ENCODE assay signal across 8 cellular contexts in genomic region chr1:54887665-54888071, GRCh38. TPM values are rescaled to one million over a fixed set of nuclear protein-coding genes. Genes with fewer than 3 reads are reported as not detected.
DNase-seq lines count a peak whose midpoint lies in the region; ATAC-seq and TF ChIP-seq lines count a peak whose summit lies in the region.

No MANE protein-coding gene starts in this region.

- H3K4me3 Mint-ChIP-seq in activated CD4-positive, alpha-beta T cell treated with anti-CD3 and anti-CD28 coated beads for 36 hours, result peak overlapping the region; percentile 89

- peaks cover 9% of the 10 kb centered on the region for H3K27me3 Mint-ChIP-seq in activated CD4-positive, alpha-beta T cell treated with anti-CD3 and anti-CD28 coated beads for 36 hours

- peak; percentile 15 for DNase-seq in activated CD4-positive, alpha-beta T cell treated with anti-CD3 and anti-CD28 coated beads for 36 hours
- DNase-seq in activated CD4-positive, alpha-beta T cell treated with anti-CD3 and anti-CD28 coated beads for 4 hours, result no peak
- DNase-seq in NOMO-1 treated with DMSO at 0.1 percent for 48 hours (lab: John Stamatoyannopoulos, UW; ENCODE audit: unreplicated experiment) (peak; percentile 30), medulla oblongata (ENCODE audit: extremely low spot score) (peak; percentile 63), transverse colon (no peak), activated gamma-delta T cell (lab: John Stamatoyannopoulos, UW) (no peak)

- peaks cover 0 to 24% (median 14%) of the 10 kb centered on the region in 4 donors for H3K4me1 ChIP-seq in transverse colon

- intact Hi-C loops in activated CD4-positive, alpha-beta T cell treated with anti-CD3 and anti-CD28 coated beads for 36 hours (cut with DNase I, micrococcal nuclease), result loop anchor here in 1 of 2 experiments (1.0 to 10.0 kb wide), 6 partner anchors 89 to 997 kb away; partner anchors contain the start of genes PARS2, TCEANC2, TMEM59 and TTC4
- intact Hi-C loops in transverse colon (cut with DNase I; ENCODE audit: low total_unique reads), result no loop called here

- no peak for TF ChIP-seq POLR2A in transverse colon (IDR thresholded peaks at IDR 0.05)

- TF ChIP-seq EP300 in transverse colon (IDR thresholded peaks at IDR 0.05; ENCODE audit: low read depth), result no peak

- WGBS in transverse colon (ENCODE audit: low coverage in 1 of 2), 2 donors, result 40% methylated on average over 8 of the region's 8 CpGs; no CpG with 5 or more reads in 1 of the 2 donors

- in situ Hi-C loops in transverse colon (cut with MboI; ENCODE audit: low pct_ligation_motif_present in 1 of 4, low pct_unique_long_range_greater_than_20kb in 1 of 4, low sequenced_read_pairs in 3 of 4), result no loop called here

- CTCF ChIA-PET in activated CD4-positive, alpha-beta T cell treated with anti-CD3 and anti-CD28 coated beads for 36 hours (lab: Charles Lee), result interaction anchor here (3.2 kb wide), 1 partner anchor 57 kb away, joined by 11 read pairs; no protein-coding TSS in a partner anchor

- peak overlapping the region; percentile 80 for H3K27ac ChIP-seq in cingulate gyrus (ENCODE audit: low read depth, low read length)
- peak overlapping the region; percentile 58 to 85 (median 78) for H3K27ac ChIP-seq in transverse colon

- TF ChIP-seq CTCF in transverse colon (IDR thresholded peaks at IDR 0.05), result no peak

- H3K27me3 ChIP-seq in transverse colon, result no peaks in the 10 kb centered on the region

- ATAC-seq in activated CD4-positive, alpha-beta T cell treated with anti-CD3 and anti-CD28 coated beads for 36 hours, result no peak
- ATAC-seq in GM21360 (IDR thresholded peaks at IDR 0.05; ENCODE audit: unreplicated experiment), result no peak

- H3K4me3 ChIP-seq in transverse colon, result peak overlapping the region in 3 of 4 donors; percentile 48 to 68 (median 63)

- no peaks in the 10 kb centered on the region for H3K9me3 ChIP-seq in transverse colon

- no peaks in the 10 kb centered on the region for H3K9me3 Mint-ChIP-seq in activated CD4-positive, alpha-beta T cell treated with anti-CD3 and anti-CD28 coated beads for 36 hours (ENCODE audit: low read depth)

- H3K27ac Mint-ChIP-seq in activated CD4-positive, alpha-beta T cell treated with anti-CD3 and anti-CD28 coated beads for 36 hours, result peak overlapping the region; percentile 35

- peaks cover 33% of the 10 kb centered on the region for H3K4me1 Mint-ChIP-seq in activated CD4-positive, alpha-beta T cell treated with anti-CD3 and anti-CD28 coated beads for 36 hours

- H3K36me3 Mint-ChIP-seq in activated CD4-positive, alpha-beta T cell treated with anti-CD3 and anti-CD28 coated beads for 36 hours (ENCODE audit: low read depth), result peaks cover 22% of the 10 kb centered on the region

- POLR2A ChIA-PET in activated CD4-positive, alpha-beta T cell treated with anti-CD3 and anti-CD28 coated beads for 36 hours (lab: Charles Lee), result interaction anchor here (0.7 kb wide), 1 partner anchor 127 kb away, joined by 3 read pairs; no protein-coding TSS in a partner anchor

- H3K36me3 ChIP-seq in transverse colon, result no peaks in the 10 kb centered on the region

RNA-seq across cellular contexts. Expression of gene DHCR24, which starts 0.7 kb away (rescaled TPM):
- total RNA-seq in activated CD4-positive, alpha-beta T cell treated with anti-CD3 and anti-CD28 coated beads for 36 hours, result 10 to 100 TPM; 78.4 to 80.6 TPM
- total RNA-seq in transverse colon, result 100 to 1,000 TPM in 3 of 4 donors, 10 to 100 TPM in 1; 71.5 to 222 (median 137) TPM

Comparison
In these comparisons a context has a peak if more than half of its experiments do, and no peak if none do; other contexts are left out.
1. DNase-seq: peak in activated CD4-positive, alpha-beta T cell treated with anti-CD3 and anti-CD28 coated beads for 36 hours (single experiment), NOMO-1 treated with DMSO at 0.1 percent for 48 hours (single experiment) and medulla oblongata (single experiment); none in activated CD4-positive, alpha-beta T cell treated with anti-CD3 and anti-CD28 coated beads for 4 hours (0 of 2), transverse colon (single experiment) and activated gamma-delta T cell (single experiment).